ENCODE assay signal across 8 cellular contexts in the genomic region with DNA sequence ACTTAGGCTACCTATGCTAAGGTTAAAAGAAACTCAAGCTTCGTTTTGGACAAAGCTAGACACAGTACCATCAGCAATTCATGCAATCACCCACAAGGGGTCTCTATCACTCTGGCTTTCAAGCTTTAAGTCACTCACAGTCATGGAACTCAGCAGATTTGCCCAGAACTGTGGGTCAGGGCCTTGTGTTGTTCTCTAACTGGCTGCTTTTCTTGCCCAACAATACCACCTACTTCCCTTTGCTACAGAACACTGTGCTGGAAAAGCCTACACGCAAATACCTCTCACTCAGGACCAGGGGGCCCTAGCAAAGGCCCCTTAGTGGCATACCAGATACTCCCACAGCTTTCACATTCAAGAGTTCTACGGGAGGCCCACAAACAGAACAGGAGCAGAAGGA.
DNase-seq lines count a peak whose midpoint lies in the region; ATAC-seq and TF ChIP-seq lines count a peak whose summit lies in the region.

No MANE protein-coding gene starts in this region.

- DNase-seq in AG09319 (ENCODE audit: extremely low read depth, low read depth) (peak; percentile 75), NCI-H2227 (lab: John Stamatoyannopoulos, UW; ENCODE audit: unreplicated experiment) (peak; percentile 68), medulla oblongata (ENCODE audit: extremely low spot score) (peak; percentile 96), stromal cell of bone marrow (ENCODE audit: low read depth) (peak; percentile 81)
- peak; percentile 23 for DNase-seq in activated CD4-positive, alpha-beta T cell treated with anti-CD3 and anti-CD28 coated beads for 1 hour
- peak; percentile 30 for DNase-seq in effector CD8-positive, alpha-beta T cell (lab: John Stamatoyannopoulos, UW)

- peak; percentile 89 for TF ChIP-seq CTCF in AG09319 (IDR thresholded peaks at IDR 0.05; ENCODE audit: low read depth, low read length)

- ATAC-seq in GM18517 (IDR thresholded peaks at IDR 0.05; ENCODE audit: unreplicated experiment) (peak; percentile 85), HG03103 (IDR thresholded peaks at IDR 0.05; ENCODE audit: low read depth, unreplicated experiment) (peak; percentile 51)

Comparison
In these comparisons a context has a peak if more than half of its experiments do, and no peak if none do; other contexts are left out.
1. Peak in every context shown above with its lines: DNase-seq and ATAC-seq.
2. DNase-seq: peak in every context shown above with its lines; median percentile 96 in medulla oblongata; 81 in stromal cell of bone marrow; 75 in AG09319; 68 in NCI-H2227; 30 in effector CD8-positive, alpha-beta T cell; 23 in activated CD4-positive, alpha-beta T cell treated with anti-CD3 and anti-CD28 coated beads for 1 hour.